Comparison of ENCODE assay signal across 8 cellular contexts in the genomic region with DNA sequence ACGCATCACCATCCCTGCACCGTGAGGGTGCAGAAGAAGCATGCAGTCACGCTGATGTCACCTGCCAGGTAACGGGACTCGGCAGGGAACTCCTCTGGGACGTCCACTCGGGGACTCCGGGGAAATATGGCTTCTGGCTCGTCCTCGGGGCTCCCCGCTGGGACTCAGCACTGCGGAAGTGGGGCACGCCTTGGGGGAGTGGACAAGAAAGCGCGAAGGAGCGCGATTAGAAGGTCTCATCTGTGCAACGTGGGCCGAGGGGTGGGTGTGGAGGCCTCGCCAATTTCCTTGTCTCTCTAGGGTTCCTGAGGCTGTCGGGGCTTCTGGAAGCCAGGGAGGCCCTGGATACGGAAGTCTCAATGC. TPM values are rescaled to one million over a fixed set of nuclear protein-coding genes. Genes with fewer than 3 reads are reported as not detected.
A peak's percentile ranks its signal among the peaks of the same experiment; 100 is the strongest.
DNase-seq lines count a peak whose midpoint lies in the region; ATAC-seq and TF ChIP-seq lines count a peak whose summit lies in the region.

No MANE protein-coding gene starts in this region.

- DNase-seq in NCI-H82 (lab: John Stamatoyannopoulos, UW), result peak; percentile 60
- no peak for DNase-seq in NCI-H82 treated with DMSO at 0.1 percent for 48 hours (lab: John Stamatoyannopoulos, UW; ENCODE audit: unreplicated experiment)
- no peak for DNase-seq in SK-N-MC (ENCODE audit: low read depth, low spot score)
- peak; percentile 37 to 56 for DNase-seq in heart right ventricle
- DNase-seq in psoas muscle, result peak; percentile 51 to 74

- peak overlapping the region; percentile 96 for H3K4me3 Mint-ChIP-seq in activated naive CD4-positive, alpha-beta T cell treated with anti-CD3 and anti-CD28 coated beads, Interleukin-2, amount 50 U/mL, for 24 hours

- H3K9me3 ChIP-seq in SK-N-MC (ENCODE audit: low read depth, low read length), result no peaks in the 10 kb centered on the region
- no peaks in the 10 kb centered on the region for H3K9me3 ChIP-seq in heart right ventricle
- H3K9me3 ChIP-seq in psoas muscle, result no peaks in the 10 kb centered on the region

- H3K27me3 Mint-ChIP-seq in activated naive CD4-positive, alpha-beta T cell treated with anti-CD3 and anti-CD28 coated beads, Interleukin-2, amount 50 U/mL, for 24 hours, result no peaks in the 10 kb centered on the region

- H3K27ac Mint-ChIP-seq in activated naive CD4-positive, alpha-beta T cell treated with anti-CD3 and anti-CD28 coated beads, Interleukin-2, amount 50 U/mL, for 24 hours, result peak overlapping the region; percentile 64

- H3K4me3 ChIP-seq in SK-N-MC (peak overlapping the region; percentile 89), heart right ventricle (peak overlapping the region; percentile 65 to 96 (median 90)), psoas muscle (peak overlapping the region; percentile 96)

- H3K27me3 ChIP-seq in heart right ventricle (no peaks in the 10 kb centered on the region), psoas muscle (ENCODE audit: insufficient read depth in 3 of 3, low read length in 2 of 3) (no peaks in the 10 kb centered on the region)

- intact Hi-C loops in heart right ventricle (cut with DNase I), result loop anchor here in 1 of 10 donors (10.0 kb wide), 1 partner anchor 50 kb away; no protein-coding TSS in a partner anchor
- intact Hi-C loops in psoas muscle (cut with DNase I), result no loop called here

- H3K9me3 Mint-ChIP-seq in activated naive CD4-positive, alpha-beta T cell treated with anti-CD3 and anti-CD28 coated beads, Interleukin-2, amount 50 U/mL, for 24 hours, result no peaks in the 10 kb centered on the region

- ATAC-seq in heart right ventricle (peak; percentile 1 to 13 (median 4)), psoas muscle (peak in 1 of 4 donors; percentile 0), GM18498 (IDR thresholded peaks at IDR 0.05; ENCODE audit: unreplicated experiment) (no peak), HG03108 (IDR thresholded peaks at IDR 0.05; ENCODE audit: unreplicated experiment) (no peak)

- no peak for TF ChIP-seq CTCF in heart right ventricle (IDR thresholded peaks at IDR 0.05)
- TF ChIP-seq CTCF in psoas muscle (IDR thresholded peaks at IDR 0.05), result no peak

- H3K4me1 Mint-ChIP-seq in activated naive CD4-positive, alpha-beta T cell treated with anti-CD3 and anti-CD28 coated beads, Interleukin-2, amount 50 U/mL, for 24 hours, result peaks cover 52% of the 10 kb centered on the region

- WGBS in heart right ventricle, 2 donors, result 0 to 1% methylated on average over 22 of the region's 22 CpGs
- 0 to 2% (median 0%) methylated on average over 22 of the region's 22 CpGs for WGBS in psoas muscle, 3 donors

- no peaks in the 10 kb centered on the region for H3K36me3 ChIP-seq in SK-N-MC (ENCODE audit: insufficient read depth, low read length)
- peaks cover 0 to 6% (median 0%) of the 10 kb centered on the region in 9 donors for H3K36me3 ChIP-seq in heart right ventricle
- peaks cover 0 to 2% of the 10 kb centered on the region in 2 donors for H3K36me3 ChIP-seq in psoas muscle (ENCODE audit: insufficient read depth in 1 of 2, low read depth in 1 of 2)

- H3K4me1 ChIP-seq in heart right ventricle (peaks cover 6 to 76% (median 53%) of the 10 kb centered on the region in 9 donors), psoas muscle (peaks cover 64% of the 10 kb centered on the region)

- peaks cover 10% of the 10 kb centered on the region for H3K36me3 Mint-ChIP-seq in activated naive CD4-positive, alpha-beta T cell treated with anti-CD3 and anti-CD28 coated beads, Interleukin-2, amount 50 U/mL, for 24 hours

- peak overlapping the region; percentile 78 for H3K9ac ChIP-seq in SK-N-MC (ENCODE audit: insufficient read length)

- no peak overlapping the region for H3K27ac ChIP-seq in SK-N-MC
- H3K27ac ChIP-seq in heart right ventricle, result peak overlapping the region; percentile 73 to 98 (median 92)
- peak overlapping the region; percentile 98 for H3K27ac ChIP-seq in psoas muscle

RNA-seq across cellular contexts. Expression of gene ANKMY2, which starts 0.9 kb away (rescaled TPM):
- total RNA-seq in heart right ventricle, result 10 to 100 TPM; 21.1 to 46.7 (median 35.8) TPM
- polyA plus RNA-seq in heart right ventricle, result 10 to 100 TPM; 10.7 to 13.3 TPM
- total RNA-seq in psoas muscle, result 10 to 100 TPM in 3 of 4 donors, 1 to 10 TPM in 1; 7.7 to 16.2 (median 11.3) TPM
- polyA plus RNA-seq in psoas muscle, result 1 to 10 TPM; 4.5 to 9.9 (median 5.9) TPM

RNA-seq across cellular contexts. Expression of gene BZW2, which starts 1.4 kb away (rescaled TPM):
- total RNA-seq in heart right ventricle (100 to 1,000 TPM; 231 to 470 (median 351) TPM), psoas muscle (100 to 1,000 TPM; 133 to 163 (median 155) TPM)
- polyA plus RNA-seq in heart right ventricle (100 to 1,000 TPM; 147 to 177 TPM), psoas muscle (100 to 1,000 TPM in 2 of 3 donors, 10 to 100 TPM in 1; 83.7 to 133 (median 101) TPM)

Comparison
In these comparisons a context has a peak if more than half of its experiments do, and no peak if none do; other contexts are left out.
1. DNase-seq: peak in NCI-H82 (single experiment), heart right ventricle (2 of 2) and psoas muscle (2 of 2); none in NCI-H82 treated with DMSO at 0.1 percent for 48 hours (single experiment) and SK-N-MC (single experiment).
2. ATAC-seq: peak in heart right ventricle (8 of 8); none in GM18498 (single experiment) and HG03108 (single experiment).
3. Peak in every context shown above with its lines, with median percentiles within 50 percentile points of each other: H3K4me3 ChIP-seq.